Comparison of ENCODE assay signal across 11 cellular contexts in the genomic region with DNA sequence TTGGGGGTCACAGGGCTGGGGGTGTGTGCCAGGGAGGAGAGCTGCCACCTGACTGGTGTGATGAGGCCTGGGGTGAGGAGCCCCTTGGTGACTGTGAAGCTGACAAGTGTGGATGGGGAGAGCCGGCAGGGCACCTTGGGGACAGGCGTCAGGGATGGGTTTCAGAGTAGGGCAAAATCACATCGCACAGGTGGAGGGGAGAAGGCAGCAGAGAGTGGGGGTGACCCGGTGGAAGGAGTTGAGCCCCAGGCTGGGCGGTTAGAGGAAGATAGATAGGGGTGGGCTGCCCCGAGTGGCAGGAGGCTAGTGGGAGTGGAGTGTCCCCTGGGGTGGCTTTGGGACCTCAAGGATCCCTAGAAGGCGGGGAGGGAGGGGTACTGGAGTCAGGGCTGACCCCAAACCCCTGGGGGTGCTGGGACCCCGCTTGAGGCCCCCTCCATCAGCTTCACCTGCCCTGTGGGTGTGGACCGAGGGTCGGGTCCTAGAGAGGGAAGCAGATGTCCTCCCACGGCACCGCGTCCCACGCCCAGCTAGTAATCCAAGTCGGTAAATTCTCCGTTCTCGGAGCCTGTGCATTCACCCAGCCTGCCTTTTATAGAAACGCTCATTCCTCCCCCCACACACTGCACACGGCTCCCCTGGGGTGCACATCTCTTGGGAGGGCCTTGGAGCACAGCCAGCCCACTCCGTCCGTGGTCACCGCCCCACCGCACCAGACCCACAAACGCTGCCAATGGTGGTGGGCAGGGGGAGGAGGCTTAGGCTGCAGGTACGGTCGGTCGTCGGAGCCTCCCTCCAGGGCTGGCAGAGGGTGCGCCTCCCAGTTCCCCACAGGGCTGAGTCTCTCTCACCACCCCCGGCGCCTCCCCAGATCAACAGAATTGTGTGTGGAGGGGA. TPM values are rescaled to one million over a fixed set of nuclear protein-coding genes. Genes with fewer than 3 reads are reported as not detected.
DNase-seq lines count a peak whose midpoint lies in the region; TF ChIP-seq lines count a peak whose summit lies in the region.
"Had no signal": no experiment of that assay in that cellular context is flagged by ENCODE, and none has a peak within 500 bp of the region (broad histone marks: within the 10 kb centered on the region; RNA-seq: fewer than 3 reads in every experiment).

No MANE protein-coding gene starts in this region.

- no peak overlapping the region for H3K4me3 ChIP-seq in HEK293 (ENCODE audit: low read depth, low read length)
- peak overlapping the region; percentile 13 for H3K4me3 ChIP-seq in ovary
- H3K4me3 ChIP-seq in MG63, result no peak overlapping the region
- no peak overlapping the region for H3K4me3 ChIP-seq in breast epithelium
- H3K4me3 ChIP-seq: suprapubic skin had no signal

- no peaks in the 10 kb centered on the region for H3K9me3 ChIP-seq in HEK293 (ENCODE audit: control insufficient read depth, insufficient read depth, low read depth, low read length)
- no peaks in the 10 kb centered on the region for H3K9me3 ChIP-seq in ovary
- no peaks in the 10 kb centered on the region for H3K9me3 ChIP-seq in MG63
- H3K9me3 ChIP-seq in breast epithelium, result no peaks in the 10 kb centered on the region
- H3K9me3 ChIP-seq: neutrophil, suprapubic skin had no signal

- POLR2A ChIA-PET in HEK293 (lab: Yijun Ruan, JAX), result interaction anchor here (0.7 to 1.1 kb wide), 2 partner anchors 20 to 53 kb away, joined by 3 to 4 read pairs; partner anchors contain the start of gene MAP2K7

- TF ChIP-seq CTCF in HEK293 (tag by site-specific recombination; IDR thresholded peaks at IDR 0.05), result no peak
- TF ChIP-seq CTCF in ovary (IDR thresholded peaks at IDR 0.05), result no peak
- no peak for TF ChIP-seq CTCF in breast epithelium (IDR thresholded peaks at IDR 0.05)

- no peak overlapping the region for H3K27ac ChIP-seq in HEK293 (ENCODE audit: extremely low read depth, low read depth, low read length)
- H3K27ac ChIP-seq in cingulate gyrus (ENCODE audit: low read depth, low read length), result peak overlapping the region; percentile 32
- H3K27ac ChIP-seq in ovary, result no peak overlapping the region
- peak overlapping the region in 1 of 2 donors; percentile 0 for H3K27ac ChIP-seq in breast epithelium
- H3K27ac ChIP-seq: neutrophil, suprapubic skin had no signal

- H3K4me1 ChIP-seq in HEK293 (ENCODE audit: control insufficient read depth, insufficient read depth, low read length) (peaks cover 10% of the 10 kb centered on the region), ovary (ENCODE audit: insufficient read depth) (peaks cover 38% of the 10 kb centered on the region), breast epithelium (peaks cover 29 to 39% of the 10 kb centered on the region in 2 donors)

- TF ChIP-seq POLR2A in ovary (IDR thresholded peaks at IDR 0.05), result no peak
- no peak for TF ChIP-seq POLR2A in breast epithelium (IDR thresholded peaks at IDR 0.05)

- H3K27me3 ChIP-seq in ovary (no peaks in the 10 kb centered on the region), MG63 (0 out of 2 replicates have a peak, but pooled peaks cover under 1% of the 10 kb centered on the region), breast epithelium (peaks cover 3 to 6% of the 10 kb centered on the region in 2 donors)

- H3K36me3 ChIP-seq in HEK293 (ENCODE audit: control insufficient read depth in 2 of 2, insufficient read depth in 1 of 2, low read length in 2 of 2), result peaks cover 0 to 26% of the 10 kb centered on the region in 2 experiments; a peak in 1 of 3 replicates
- H3K36me3 ChIP-seq in ovary, result no peaks in the 10 kb centered on the region
- peaks cover 40% of the 10 kb centered on the region for H3K36me3 ChIP-seq in MG63
- no peaks in the 10 kb centered on the region for H3K36me3 ChIP-seq in breast epithelium
- H3K36me3 ChIP-seq: neutrophil had no signal

- WGBS in ovary, 3 donors, result 66 to 84% (median 69%) methylated on average over 29 to 31 of the region's 31 CpGs

- DNase-seq in ovary, result peak in 3 of 5 donors; percentile 55 to 63 (median 60)
- no peak for DNase-seq in MG63
- no peak for DNase-seq in breast epithelium (ENCODE audit: low spot score in 2 of 2)
- DNase-seq in NCI-H1694 treated with DMSO at 0.1 percent for 48 hours (lab: John Stamatoyannopoulos, UW), result no peak
- DNase-seq: activated T-cell treated with anti-CD3 and anti-CD28 coated beads, Interleukin-2, amount 50 U/mL, for 48 hours; islet precursor cell; stimulated activated CD4-positive, alpha-beta T cell treated with anti-CD3 and anti-CD28 coated beads, Interleukin-4, amount 100 ng/mL, for 24 hours had no signal

- CTCF ChIA-PET in HEK293 (lab: Yijun Ruan, JAX), result interaction anchor here (0.6 to 1.6 kb wide), 5 partner anchors 20 to 322 kb away, joined by 3 to 6 read pairs (median 5); partner anchors contain the start of genes MAP2K7 and TIMM44

- no peak for TF ChIP-seq EP300 in ovary (IDR thresholded peaks at IDR 0.05)

- intact Hi-C loops in ovary (cut with DNase I) (no loop called here), breast epithelium (cut with DNase I; ENCODE audit: low total_unique reads) (no loop called here)

TF ChIP-seq in HEK293, 187 proteins besides CTCF, POLR2A, EP300 and RAD21:
- TF ChIP-seq ZNF548 (tag by site-specific recombination; IDR thresholded peaks at IDR 0.05) (no peak), ZNF37A (tag by site-specific recombination; IDR thresholded peaks at IDR 0.05) (no peak), ZNF341 (tag by site-specific recombination; IDR thresholded peaks at IDR 0.05; ENCODE audit: low read depth) (peak; percentile 70), EGR2 (tag by site-specific recombination; IDR thresholded peaks at IDR 0.05; ENCODE audit: low read depth) (peak; percentile 75), ZFHX2 (tag by site-specific recombination; conservative IDR thresholded peaks at IDR 0.05) (peak; percentile 82), GLIS1 (tag by site-specific recombination; IDR thresholded peaks at IDR 0.05) (peak; percentile 60), ZNF155 (tag by site-specific recombination; IDR thresholded peaks at IDR 0.05) (no peak)
- TF ChIP-seq, protein P1, sequence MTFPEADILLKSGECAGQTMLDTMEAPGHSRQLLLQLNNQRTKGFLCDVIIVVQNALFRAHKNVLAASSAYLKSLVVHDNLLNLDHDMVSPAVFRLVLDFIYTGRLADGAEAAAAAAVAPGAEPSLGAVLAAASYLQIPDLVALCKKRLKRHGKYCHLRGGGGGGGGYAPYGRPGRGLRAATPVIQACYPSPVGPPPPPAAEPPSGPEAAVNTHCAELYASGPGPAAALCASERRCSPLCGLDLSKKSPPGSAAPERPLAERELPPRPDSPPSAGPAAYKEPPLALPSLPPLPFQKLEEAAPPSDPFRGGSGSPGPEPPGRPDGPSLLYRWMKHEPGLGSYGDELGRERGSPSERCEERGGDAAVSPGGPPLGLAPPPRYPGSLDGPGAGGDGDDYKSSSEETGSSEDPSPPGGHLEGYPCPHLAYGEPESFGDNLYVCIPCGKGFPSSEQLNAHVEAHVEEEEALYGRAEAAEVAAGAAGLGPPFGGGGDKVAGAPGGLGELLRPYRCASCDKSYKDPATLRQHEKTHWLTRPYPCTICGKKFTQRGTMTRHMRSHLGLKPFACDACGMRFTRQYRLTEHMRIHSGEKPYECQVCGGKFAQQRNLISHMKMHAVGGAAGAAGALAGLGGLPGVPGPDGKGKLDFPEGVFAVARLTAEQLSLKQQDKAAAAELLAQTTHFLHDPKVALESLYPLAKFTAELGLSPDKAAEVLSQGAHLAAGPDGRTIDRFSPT (tag by site-specific recombination; IDR thresholded peaks at IDR 0.05), result no peak

RNA-seq across cellular contexts. Expression of gene CTXN1, which starts 2.4 kb away (rescaled TPM):
- total RNA-seq in ovary (10 to 100 TPM in 2 of 7 donors, 1 to 10 TPM in 5; 1.4 to 99.7 (median 6.1) TPM), breast epithelium (1 to 10 TPM in 2 of 3 donors, under 1 TPM in 1; 0.32 to 9.5 (median 5.6) TPM)
- 1 to 10 TPM in 1 of 2 donors, not detected in 1; 3.3 TPM for polyA plus RNA-seq in ovary
- total RNA-seq in MG63 (2014; rRNA removed; shearing (Covaris generic); ENCODE audit: low replicate concordance), result 8.5 and 16.2 TPM in 2 replicates

RNA-seq across cellular contexts. Expression of gene SNAPC2, which starts 3.4 kb away (rescaled TPM):
- total RNA-seq in ovary, result 10 to 100 TPM in 6 of 7 donors, 1 to 10 TPM in 1; 8.8 to 26.6 (median 16.3) TPM
- 10 to 100 TPM in 1 of 2 donors, 1 to 10 TPM in 1; 1.8 to 19.8 TPM for polyA plus RNA-seq in ovary
- 39.9 and 45.1 TPM in 2 replicates for total RNA-seq in MG63 (2014; rRNA removed; shearing (Covaris generic); ENCODE audit: low replicate concordance)
- total RNA-seq in breast epithelium, result 10 to 100 TPM; 13.8 to 14.8 (median 13.8) TPM

RNA-seq across cellular contexts. Expression of gene TGFBR3L, which starts 8.9 kb away (rescaled TPM):
- total RNA-seq in ovary, result 1 to 10 TPM in 2 of 7 donors, not detected in 5; 1.0 to 6.9 TPM
- under 1 TPM in 1 of 2 donors, not detected in 1; 0.18 TPM for polyA plus RNA-seq in ovary
- 0.46 TPM in 1 of 2 replicates, not detected in the other for total RNA-seq in MG63 (2014; rRNA removed; shearing (Covaris generic); ENCODE audit: low replicate concordance)
- 1 to 10 TPM in 1 of 3 donors, not detected in 2; 2.3 TPM for total RNA-seq in breast epithelium
- total RNA-seq: suprapubic skin had no signal

RNA-seq across cellular contexts. Expression of gene MAP2K7, which starts 19.9 kb away (rescaled TPM):
- total RNA-seq in ovary, result 10 to 100 TPM in 5 of 7 donors, 1 to 10 TPM in 2; 9.2 to 35.5 (median 26.3) TPM
- polyA plus RNA-seq in ovary, result 10 to 100 TPM in 1 of 2 donors, 1 to 10 TPM in 1; 6.3 to 32.2 TPM
- 21.2 and 38.6 TPM in 2 replicates for total RNA-seq in MG63 (2014; rRNA removed; shearing (Covaris generic); ENCODE audit: low replicate concordance)
- 10 to 100 TPM; 13.3 to 17.1 (median 13.8) TPM for total RNA-seq in breast epithelium

RNA-seq across cellular contexts. Expression of gene TIMM44, which starts 19.9 kb away (rescaled TPM):
- 100 to 1,000 TPM in 1 of 7 donors, 10 to 100 TPM in 6; 43.4 to 110 (median 51.8) TPM for total RNA-seq in ovary
- polyA plus RNA-seq in ovary, result 10 to 100 TPM; 29.8 to 48.4 TPM
- 132 and 210 TPM in 2 replicates for total RNA-seq in MG63 (2014; rRNA removed; shearing (Covaris generic); ENCODE audit: low replicate concordance)
- 10 to 100 TPM; 29.3 to 59.6 (median 57.8) TPM for total RNA-seq in breast epithelium

Comparison
In these comparisons a context has a peak if more than half of its experiments do, and no peak if none do; other contexts are left out.
1. DNase-seq: peak in ovary (3 of 5); none in MG63 (single experiment), breast epithelium (0 of 2) and NCI-H1694 treated with DMSO at 0.1 percent for 48 hours (single experiment).